In the genomic region with DNA sequence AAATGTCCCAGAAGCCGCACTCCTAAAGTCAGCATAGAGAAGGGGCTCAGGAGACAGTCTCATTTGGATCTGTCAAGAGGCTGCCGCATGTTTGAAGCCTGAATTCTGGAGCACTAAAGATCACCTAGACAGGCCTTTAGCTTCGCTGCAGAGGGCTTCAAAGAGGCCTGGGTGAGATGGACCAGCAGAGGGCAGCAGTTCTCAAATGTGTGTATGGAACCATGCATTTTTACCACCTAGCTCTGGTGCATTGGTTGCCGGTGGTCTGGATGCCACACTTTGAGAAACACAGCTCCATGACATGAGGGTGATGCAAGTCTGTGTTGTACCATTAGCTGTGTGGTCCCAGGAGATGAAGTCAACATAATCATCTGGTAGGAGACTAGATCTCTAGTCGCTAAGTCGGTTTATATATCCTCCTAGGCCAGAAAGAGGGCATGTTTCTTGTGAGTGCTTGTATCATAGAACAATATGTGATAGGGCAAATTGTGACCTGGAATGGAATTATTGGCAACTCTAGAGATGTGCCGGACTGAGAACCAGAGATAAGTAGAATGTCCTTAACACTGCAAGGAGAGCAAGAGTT, we compare ENCODE assay signal across 8 cellular contexts.
A peak's percentile ranks its signal among the peaks of the same experiment; 100 is the strongest.
DNase-seq lines count a peak whose midpoint lies in the region; ATAC-seq and TF ChIP-seq lines count a peak whose summit lies in the region.

No MANE protein-coding gene starts in this region.

- ATAC-seq in GM23338, result peak; percentile 94
- ATAC-seq in activated naive CD8-positive, alpha-beta T cell treated with anti-CD3 and anti-CD28 coated beads, Interleukin-2, amount 10 ng/mL, durations not matched to agents 7 days and 5 days (ENCODE audit: low read depth), result peak; percentile 93
- ATAC-seq in HG03097 (IDR thresholded peaks at IDR 0.05; ENCODE audit: low FRiP score, unreplicated experiment), result no peak

- POLR2A ChIA-PET in activated naive CD8-positive, alpha-beta T cell treated with anti-CD3 and anti-CD28 coated beads, Interleukin-2, amount 10 ng/mL, durations not matched to agents 7 days and 5 days (lab: Charles Lee), result no interaction called here

- H3K27ac Mint-ChIP-seq in GM23338, result no peak overlapping the region
- no peak overlapping the region for H3K27ac Mint-ChIP-seq in activated naive CD8-positive, alpha-beta T cell treated with anti-CD3 and anti-CD28 coated beads, Interleukin-2, amount 10 ng/mL, durations not matched to agents 7 days and 5 days

- H2AFZ ChIP-seq in GM23338 (no peak overlapping the region), SU-DHL-6 (ENCODE audit: low read depth, low read length, severe bottlenecking) (no peak overlapping the region)

- no peaks in the 10 kb centered on the region for H3K9me3 Mint-ChIP-seq in GM23338
- no peaks in the 10 kb centered on the region for H3K9me3 Mint-ChIP-seq in activated naive CD8-positive, alpha-beta T cell treated with anti-CD3 and anti-CD28 coated beads, Interleukin-2, amount 10 ng/mL, durations not matched to agents 7 days and 5 days

- no peak overlapping the region for H3K4me3 Mint-ChIP-seq in GM23338
- H3K4me3 Mint-ChIP-seq in activated naive CD8-positive, alpha-beta T cell treated with anti-CD3 and anti-CD28 coated beads, Interleukin-2, amount 10 ng/mL, durations not matched to agents 7 days and 5 days, result no peak overlapping the region

- H3K9me2 ChIP-seq in GM23338 (ENCODE audit: insufficient read depth) (no peaks in the 10 kb centered on the region), SU-DHL-6 (replicated peaks; ENCODE audit: insufficient read depth, low read length) (no peaks in the 10 kb centered on the region)

- no peaks in the 10 kb centered on the region for H3F3A ChIP-seq in GM23338 (replicated peaks; ENCODE audit: low read depth)
- no peaks in the 10 kb centered on the region for H3F3A ChIP-seq in SU-DHL-6 (ENCODE audit: insufficient read depth)

- H3K4me2 ChIP-seq in GM23338 (no peak overlapping the region), SU-DHL-6 (ENCODE audit: low read depth, low read length, poor library complexity, severe bottlenecking) (no peak overlapping the region)

- H3K27ac ChIP-seq in GM23338 (ENCODE audit: low read depth) (no peak overlapping the region), SU-DHL-6 (ENCODE audit: low read depth, low read length) (no peak overlapping the region), left ventricle myocardium inferior (replicated peaks) (no peak overlapping the region)

- DNase-seq in DMS53 (lab: John Stamatoyannopoulos, UW), result peak; percentile 84
- DNase-seq in GM23338 (ENCODE audit: low spot score), result peak; percentile 93
- peak; percentile 88 for DNase-seq in NAMALWA (ENCODE audit: low spot score)
- peak; percentile 68 for DNase-seq in activated naive CD8-positive, alpha-beta T cell treated with anti-CD3 and anti-CD28 coated beads, Interleukin-2, amount 10 ng/mL, durations not matched to agents 7 days and 5 days
- peak; percentile 57 for DNase-seq in left ventricle myocardium inferior
- peak; percentile 46 for DNase-seq in renal cortical epithelial cell (ENCODE audit: low read depth)

- intact Hi-C loops in left ventricle myocardium inferior (cut with micrococcal nuclease), result loop anchor here (5.0 kb wide), 1 partner anchor 111 kb away; no protein-coding TSS in a partner anchor

- H3K9ac ChIP-seq in SU-DHL-6 (ENCODE audit: low read length), result no peak overlapping the region

- H3K4me3 ChIP-seq in GM23338, result no peak overlapping the region
- H3K4me3 ChIP-seq in SU-DHL-6 (ENCODE audit: insufficient read depth, low read length, poor library complexity, severe bottlenecking), result no peak overlapping the region
- no peak overlapping the region for H3K4me3 ChIP-seq in left ventricle myocardium inferior

- no peaks in the 10 kb centered on the region for H3K79me2 ChIP-seq in GM23338 (replicated peaks; ENCODE audit: insufficient read depth)
- H3K79me2 ChIP-seq in SU-DHL-6 (ENCODE audit: insufficient read depth, low read length), result no peaks in the 10 kb centered on the region

- no peaks in the 10 kb centered on the region for H3K36me3 ChIP-seq in GM23338 (ENCODE audit: insufficient read depth)
- H3K36me3 ChIP-seq in SU-DHL-6 (ENCODE audit: low read length), result no peaks in the 10 kb centered on the region
- no peaks in the 10 kb centered on the region for H3K36me3 ChIP-seq in left ventricle myocardium inferior

- peaks cover 19% of the 10 kb centered on the region for H3K4me1 Mint-ChIP-seq in GM23338
- peaks cover 4% of the 10 kb centered on the region for H3K4me1 Mint-ChIP-seq in activated naive CD8-positive, alpha-beta T cell treated with anti-CD3 and anti-CD28 coated beads, Interleukin-2, amount 10 ng/mL, durations not matched to agents 7 days and 5 days

- H4K20me1 ChIP-seq in GM23338 (replicated peaks; ENCODE audit: insufficient read depth) (no peaks in the 10 kb centered on the region), SU-DHL-6 (ENCODE audit: low read depth, low read length) (no peaks in the 10 kb centered on the region)

- no peaks in the 10 kb centered on the region for H3K36me3 Mint-ChIP-seq in GM23338 (ENCODE audit: low read depth)
- H3K36me3 Mint-ChIP-seq in activated naive CD8-positive, alpha-beta T cell treated with anti-CD3 and anti-CD28 coated beads, Interleukin-2, amount 10 ng/mL, durations not matched to agents 7 days and 5 days, result no peaks in the 10 kb centered on the region

- H3K27me3 ChIP-seq in GM23338 (ENCODE audit: insufficient read depth) (no peaks in the 10 kb centered on the region), SU-DHL-6 (ENCODE audit: low read length) (no peaks in the 10 kb centered on the region), left ventricle myocardium inferior (ENCODE audit: low read depth) (no peaks in the 10 kb centered on the region)

- TF ChIP-seq CTCF in GM23338 (conservative IDR thresholded peaks at IDR 0.05; ENCODE audit: low read depth in 2 of 2) (peak; percentile 90 to 93), SU-DHL-6 (IDR thresholded peaks at IDR 0.05; ENCODE audit: insufficient read depth, low read length, poor library complexity, severe bottlenecking) (peak; percentile 98), left ventricle myocardium inferior (IDR thresholded peaks at IDR 0.05; ENCODE audit: borderline replicate concordance) (peak; percentile 89)

- H3K9me3 ChIP-seq in SU-DHL-6 (ENCODE audit: insufficient read depth, low read length) (no peaks in the 10 kb centered on the region), left ventricle myocardium inferior (replicated peaks) (no peaks in the 10 kb centered on the region)

- H3K4me1 ChIP-seq in GM23338 (ENCODE audit: insufficient read depth) (peaks cover 15% of the 10 kb centered on the region), left ventricle myocardium inferior (peaks cover 13% of the 10 kb centered on the region)

- no peaks in the 10 kb centered on the region for H3K27me3 Mint-ChIP-seq in GM23338 (ENCODE audit: insufficient read depth, low read depth, poor library complexity)
- peaks cover 15% of the 10 kb centered on the region for H3K27me3 Mint-ChIP-seq in activated naive CD8-positive, alpha-beta T cell treated with anti-CD3 and anti-CD28 coated beads, Interleukin-2, amount 10 ng/mL, durations not matched to agents 7 days and 5 days

TF ChIP-seq in GM23338, 12 proteins besides CTCF, POLR2A, EP300 and RAD21 (continues in another document):
- TF ChIP-seq EZH2phosphoT487 (IDR thresholded peaks at IDR 0.05; ENCODE audit: unreplicated experiment) (no peak), ZNF331 (CRISPR knock-in tag; IDR thresholded peaks at IDR 0.05; ENCODE audit: low read depth) (no peak), NANOG (IDR thresholded peaks at IDR 0.05; ENCODE audit: borderline replicate concordance) (no peak), JUNB (IDR thresholded peaks at IDR 0.05; ENCODE audit: unreplicated experiment) (no peak), CREB1 (CRISPR knock-in tag; IDR thresholded peaks at IDR 0.05; ENCODE audit: low read depth) (no peak), STAT1 (IDR thresholded peaks at IDR 0.05; ENCODE audit: unreplicated experiment) (no peak), EZH2 (IDR thresholded peaks at IDR 0.05; ENCODE audit: low read depth, unreplicated experiment) (no peak)
- TF ChIP-seq, protein P1, sequence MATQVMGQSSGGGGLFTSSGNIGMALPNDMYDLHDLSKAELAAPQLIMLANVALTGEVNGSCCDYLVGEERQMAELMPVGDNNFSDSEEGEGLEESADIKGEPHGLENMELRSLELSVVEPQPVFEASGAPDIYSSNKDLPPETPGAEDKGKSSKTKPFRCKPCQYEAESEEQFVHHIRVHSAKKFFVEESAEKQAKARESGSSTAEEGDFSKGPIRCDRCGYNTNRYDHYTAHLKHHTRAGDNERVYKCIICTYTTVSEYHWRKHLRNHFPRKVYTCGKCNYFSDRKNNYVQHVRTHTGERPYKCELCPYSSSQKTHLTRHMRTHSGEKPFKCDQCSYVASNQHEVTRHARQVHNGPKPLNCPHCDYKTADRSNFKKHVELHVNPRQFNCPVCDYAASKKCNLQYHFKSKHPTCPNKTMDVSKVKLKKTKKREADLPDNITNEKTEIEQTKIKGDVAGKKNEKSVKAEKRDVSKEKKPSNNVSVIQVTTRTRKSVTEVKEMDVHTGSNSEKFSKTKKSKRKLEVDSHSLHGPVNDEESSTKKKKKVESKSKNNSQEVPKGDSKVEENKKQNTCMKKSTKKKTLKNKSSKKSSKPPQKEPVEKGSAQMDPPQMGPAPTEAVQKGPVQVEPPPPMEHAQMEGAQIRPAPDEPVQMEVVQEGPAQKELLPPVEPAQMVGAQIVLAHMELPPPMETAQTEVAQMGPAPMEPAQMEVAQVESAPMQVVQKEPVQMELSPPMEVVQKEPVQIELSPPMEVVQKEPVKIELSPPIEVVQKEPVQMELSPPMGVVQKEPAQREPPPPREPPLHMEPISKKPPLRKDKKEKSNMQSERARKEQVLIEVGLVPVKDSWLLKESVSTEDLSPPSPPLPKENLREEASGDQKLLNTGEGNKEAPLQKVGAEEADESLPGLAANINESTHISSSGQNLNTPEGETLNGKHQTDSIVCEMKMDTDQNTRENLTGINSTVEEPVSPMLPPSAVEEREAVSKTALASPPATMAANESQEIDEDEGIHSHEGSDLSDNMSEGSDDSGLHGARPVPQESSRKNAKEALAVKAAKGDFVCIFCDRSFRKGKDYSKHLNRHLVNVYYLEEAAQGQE (IDR thresholded peaks at IDR 0.05; ENCODE audit: unreplicated experiment), result no peak
